In genomic region chr22:18091478-18091877, GRCh38 we compare ENCODE assay signal across 10 cellular contexts. TPM values are rescaled to one million over a fixed set of nuclear protein-coding genes. Genes with fewer than 3 reads are reported as not detected.
DNase-seq lines count a peak whose midpoint lies in the region; ATAC-seq and TF ChIP-seq lines count a peak whose summit lies in the region.
"Had no signal": no experiment of that assay in that cellular context is flagged by ENCODE, and none has a peak within 500 bp of the region (broad histone marks: within the 10 kb centered on the region; RNA-seq: fewer than 3 reads in every experiment).

No MANE protein-coding gene starts in this region.

- ATAC-seq in left lung (peak; percentile 16), GM21723 (IDR thresholded peaks at IDR 0.05; ENCODE audit: unreplicated experiment) (no peak), HG02610 (IDR thresholded peaks at IDR 0.05; ENCODE audit: unreplicated experiment) (no peak)

- H3K27ac ChIP-seq in left lung (peak overlapping the region; percentile 81 to 88), stomach smooth muscle (ENCODE audit: low read length) (peak overlapping the region; percentile 86)

- TF ChIP-seq CTCF in cardiac fibroblast (IDR thresholded peaks at IDR 0.05; ENCODE audit: low read depth, low read length) (no peak), left lung (IDR thresholded peaks at IDR 0.05) (no peak)

- no peaks in the 10 kb centered on the region for H3K9me3 ChIP-seq in left lung
- no peaks in the 10 kb centered on the region for H3K9me3 ChIP-seq in stomach smooth muscle (ENCODE audit: control insufficient read depth in 2 of 2, low read length in 2 of 2)

- DNase-seq in LHCN-M2 (ENCODE audit: low read depth) (peak; percentile 19), cardiac fibroblast (ENCODE audit: low read depth in 2 of 2) (peak in 1 of 2 donors; percentile 47), left lung (no peak), SK-N-DZ (ENCODE audit: low spot score) (no peak), DMS53 treated with DMSO at 0.1 percent for 48 hours (lab: John Stamatoyannopoulos, UW; ENCODE audit: unreplicated experiment) (no peak)
- DNase-seq: foreskin melanocyte, SHP77 had no signal

- H3K4me1 ChIP-seq in left lung: peaks cover 0 to 4% of the 10 kb centered on the region in 2 donors
- H3K4me1 ChIP-seq in stomach smooth muscle (ENCODE audit: control insufficient read depth, insufficient read depth, low read length): peaks cover 10% of the 10 kb centered on the region

- H3K9ac ChIP-seq in stomach smooth muscle (ENCODE audit: low read length in 2 of 2): peak overlapping the region in 1 of 2 donors; percentile 68

- no peaks in the 10 kb centered on the region for H3K27me3 ChIP-seq in left lung
- H3K27me3 ChIP-seq in stomach smooth muscle (ENCODE audit: control insufficient read depth in 1 of 2, insufficient read depth in 2 of 2, low read length in 2 of 2): no peaks in the 10 kb centered on the region

- intact Hi-C loops in left lung (cut with DNase I): no loop called here

- H3K36me3 ChIP-seq in left lung (peaks cover 4 to 52% of the 10 kb centered on the region in 2 donors), stomach smooth muscle (ENCODE audit: control insufficient read depth in 2 of 2, insufficient read depth in 2 of 2, low read length in 2 of 2) (peaks cover 22% of the 10 kb centered on the region in 2 donors)

- H3K4me3 ChIP-seq in cardiac fibroblast (replicated peaks in 1 of 2; ENCODE audit: low read depth in 2 of 2, low read length in 2 of 2): peak overlapping the region; percentile 25 to 38
- H3K4me3 ChIP-seq in left lung: no peak overlapping the region
- peak overlapping the region; percentile 13 to 66 for H3K4me3 ChIP-seq in stomach smooth muscle (ENCODE audit: low read length in 2 of 2)

RNA-seq across cellular contexts. Expression of gene PEX26, which starts 13.7 kb away (rescaled TPM):
- total RNA-seq in LHCN-M2 (2014; rRNA removed): 32.7 and 39.8 TPM in 2 replicates
- 32.3 TPM for polyA plus RNA-seq in LHCN-M2 (2012)
- total RNA-seq in left lung: 10 to 100 TPM; 35.8 to 39.4 TPM
- polyA plus RNA-seq in SK-N-DZ (2014; cell fraction: cytosol; rRNA removed): 40.1 and 43.1 TPM in 2 replicates
- polyA plus RNA-seq in SK-N-DZ (2014; cell fraction: nucleus; rRNA removed): 18.4 and 22.3 TPM in 2 replicates

RNA-seq across cellular contexts. Expression of gene TUBA8, which starts 19.1 kb away (rescaled TPM):
- 0.26 and 0.46 TPM in 2 replicates for total RNA-seq in LHCN-M2 (2014; rRNA removed)
- polyA plus RNA-seq in LHCN-M2 (2012): 0.47 TPM
- under 1 TPM; 0.79 to 0.87 TPM for total RNA-seq in left lung
- polyA plus RNA-seq in SK-N-DZ (2014; cell fraction: cytosol; rRNA removed): 3.8 and 4.5 TPM in 2 replicates
- polyA plus RNA-seq in SK-N-DZ (2014; cell fraction: nucleus; rRNA removed): 0.67 and 1.2 TPM in 2 replicates

RNA-seq across cellular contexts. Expression of gene USP18, which starts 58.5 kb away (rescaled TPM):
- total RNA-seq in LHCN-M2 (2014; rRNA removed) (4.4 and 7.7 TPM in 2 replicates), left lung (10 to 100 TPM; 10.5 to 22.3 TPM)
- polyA plus RNA-seq in LHCN-M2 (2012): 3.6 TPM
- 1.5 and 1.7 TPM in 2 replicates for polyA plus RNA-seq in SK-N-DZ (2014; cell fraction: cytosol; rRNA removed)
- 0.28 and 0.66 TPM in 2 replicates for polyA plus RNA-seq in SK-N-DZ (2014; cell fraction: nucleus; rRNA removed)

Comparison
In these comparisons a context has a peak if more than half of its experiments do, and no peak if none do; other contexts are left out.
1. H3K4me3 ChIP-seq: peak in cardiac fibroblast (2 of 2) and stomach smooth muscle (2 of 2); none in left lung (0 of 2).